In genomic region chr20:31720486-31721407, GRCh38 we compare ENCODE assay signal across 1 cellular context.
TF ChIP-seq lines count a peak whose summit lies in the region.

No MANE protein-coding gene starts in this region.

TF ChIP-seq in A549, 52 proteins besides CTCF, POLR2A, EP300 and RAD21 (continued from another document):
- no peak for TF ChIP-seq FOSL2 (IDR thresholded peaks at IDR 0.05)
- TF ChIP-seq FOSL2 (CRISPR knock-in tag; IDR thresholded peaks at IDR 0.05), result no peak
- TF ChIP-seq FOXS1 (CRISPR knock-in tag; IDR thresholded peaks at IDR 0.05), result no peak
- no peak for TF ChIP-seq CBX8 (IDR thresholded peaks at IDR 0.05)
- peak in 1 of 2 experiments; percentile 61; a peak in 2 of 5 replicates for TF ChIP-seq JUN (IDR thresholded peaks at IDR 0.05)
- TF ChIP-seq RARB (CRISPR knock-in tag; IDR thresholded peaks at IDR 0.05), result no peak
- TF ChIP-seq CHD2 (IDR thresholded peaks at IDR 0.05; ENCODE audit: low read length, partially characterized antibody), result no peak
- no peak for TF ChIP-seq ESRRA (IDR thresholded peaks at IDR 0.05; ENCODE audit: borderline replicate concordance, low read length)
- TF ChIP-seq EHMT2 (IDR thresholded peaks at IDR 0.05; ENCODE audit: low read depth), result no peak
- TF ChIP-seq E2F6 (IDR thresholded peaks at IDR 0.05; ENCODE audit: borderline replicate concordance, low read depth), result no peak
- no peak for TF ChIP-seq MAZ (IDR thresholded peaks at IDR 0.05; ENCODE audit: borderline replicate concordance, low read depth, low read length)
- TF ChIP-seq JUNB (IDR thresholded peaks at IDR 0.05), result no peak
- no peak for TF ChIP-seq ZFP36 (IDR thresholded peaks at IDR 0.05; ENCODE audit: borderline replicate concordance, partially characterized antibody)
- TF ChIP-seq HOXA7 (CRISPR knock-in tag; IDR thresholded peaks at IDR 0.05), result peak; percentile 35; the same call in 1 of the 2 replicates
- TF ChIP-seq TFCP2L1 (CRISPR knock-in tag; IDR thresholded peaks at IDR 0.05), result 0 out of 2 replicates have a peak, but pooled peaks have one; percentile 56
- TF ChIP-seq BCL3 (IDR thresholded peaks at IDR 0.05), result no peak
- no peak for TF ChIP-seq NR3C1 (IDR thresholded peaks at IDR 0.05)
- TF ChIP-seq BHLHE40 (IDR thresholded peaks at IDR 0.05; ENCODE audit: low read depth, low read length), result no peak
- TF ChIP-seq HMGXB4 (CRISPR knock-in tag; IDR thresholded peaks at IDR 0.05; ENCODE audit: borderline replicate concordance), result no peak
- TF ChIP-seq RNF2 (IDR thresholded peaks at IDR 0.05; ENCODE audit: borderline replicate concordance, low read depth), result no peak
TF ChIP-seq in A549: peak in this region for 5.
